Comparison of ENCODE assay signal across 14 cellular contexts in the genomic region with DNA sequence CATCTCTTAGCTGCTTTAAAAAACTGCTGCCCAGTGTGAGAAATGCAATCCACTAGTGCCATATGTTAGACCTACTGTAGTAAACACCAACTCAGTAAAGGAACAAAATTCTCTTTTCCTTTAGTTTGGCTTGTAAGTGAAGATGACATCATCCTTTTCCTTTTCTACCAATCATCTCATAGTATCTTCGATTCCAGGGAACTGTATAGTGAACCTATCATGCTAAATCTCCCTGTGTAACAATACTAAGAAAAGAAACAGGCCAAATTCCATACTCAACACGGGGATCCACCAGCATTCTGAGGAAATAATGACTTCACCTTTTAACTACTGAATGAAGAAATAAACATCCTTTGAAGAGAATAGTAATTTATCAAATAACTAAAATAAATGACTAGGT.
A peak's percentile ranks its signal among the peaks of the same experiment; 100 is the strongest.
DNase-seq lines count a peak whose midpoint lies in the region; ATAC-seq, FAIRE-seq and TF ChIP-seq lines count a peak whose summit lies in the region.
"Had no signal": no experiment of that assay in that cellular context is flagged by ENCODE, and none has a peak within 500 bp of the region (broad histone marks: within the 10 kb centered on the region; RNA-seq: fewer than 3 reads in every experiment).

No MANE protein-coding gene starts in this region.

- intact Hi-C loops in HepG2 (cut with micrococcal nuclease; ENCODE audit: unreplicated experiment) (no loop called here), right lobe of liver (cut with DNase I) (no loop called here), dorsolateral prefrontal cortex (cut with DNase I) (no loop called here)

- FAIRE-seq in HepG2 (lab: Jason Lieb, UNC) = no peak
- FAIRE-seq: GM12892 had no signal

- no TSS peak for BruUV-seq in HepG2 (replicated peaks; lab: Mats Ljungman, UMichigan)

- H3K4me3 ChIP-seq in HepG2 (replicated peaks in 1 of 3; ENCODE audit: insufficient read depth in 1 of 3, low read depth in 2 of 3, low read length in 3 of 3) (no peak overlapping the region), right lobe of liver (no peak overlapping the region), dorsolateral prefrontal cortex (no peak overlapping the region), coronary artery (no peak overlapping the region)
- H3K4me3 ChIP-seq: prostate gland, tibial nerve had no signal

- no peak for TF ChIP-seq CTCF in HepG2 (CRISPR knock-in tag; IDR thresholded peaks at IDR 0.05)
- no peak for TF ChIP-seq CTCF in right lobe of liver (IDR thresholded peaks at IDR 0.05)
- no peak for TF ChIP-seq CTCF in dorsolateral prefrontal cortex (IDR thresholded peaks at IDR 0.05 in 54 of 56, conservative IDR thresholded peaks at IDR 0.05 in 2 of 56; ENCODE audit: low read depth in 1 of 56, partially characterized antibody in 56 of 56)
- TF ChIP-seq CTCF in coronary artery (IDR thresholded peaks at IDR 0.05) = no peak

- H3K27ac ChIP-seq in HepG2 (ENCODE audit: extremely low read length, insufficient read depth, low read length) (no peak overlapping the region), right lobe of liver (no peak overlapping the region), dorsolateral prefrontal cortex (peak overlapping the region in 31 of 59 donors; percentile 5 to 76 (median 36)), coronary artery (no peak overlapping the region)
- H3K27ac ChIP-seq: prostate gland, tibial nerve had no signal

- TF ChIP-seq EP300 in HepG2 (IDR thresholded peaks at IDR 0.05; ENCODE audit: low read depth in 2 of 2, low read length in 2 of 2) (no peak), HepG2 (CRISPR knock-in tag; IDR thresholded peaks at IDR 0.05; ENCODE audit: borderline replicate concordance) (no peak)

- H3K9me3 ChIP-seq in HepG2 (ENCODE audit: low read length) (no peaks in the 10 kb centered on the region), right lobe of liver (no peaks in the 10 kb centered on the region)
- H3K9me3 ChIP-seq: prostate gland, tibial nerve had no signal

- peaks cover 2% of the 10 kb centered on the region; the same call in 1 of the 2 replicates for H4K20me1 ChIP-seq in HepG2 (ENCODE audit: insufficient read depth, low read length)

- peaks cover 36% of the 10 kb centered on the region for H3K4me1 ChIP-seq in HepG2 (ENCODE audit: insufficient read depth, low read length)
- peaks cover 0 to 20% (median 0%) of the 10 kb centered on the region in 4 donors for H3K4me1 ChIP-seq in right lobe of liver
- H3K4me1 ChIP-seq: prostate gland had no signal

- H3K27me3 ChIP-seq in HepG2 (ENCODE audit: control insufficient read depth in 1 of 2, insufficient read depth in 2 of 2, low read length in 2 of 2) = no peaks in the 10 kb centered on the region
- no peaks in the 10 kb centered on the region for H3K27me3 ChIP-seq in right lobe of liver
- H3K27me3 ChIP-seq in dorsolateral prefrontal cortex = no peaks in the 10 kb centered on the region
- H3K27me3 ChIP-seq: tibial nerve had no signal

- no peak overlapping the region for H3K9ac ChIP-seq in HepG2 (ENCODE audit: insufficient read depth, low read depth, low read length)

- no peak for TF ChIP-seq POLR2A in HepG2 (IDR thresholded peaks at IDR 0.05; ENCODE audit: insufficient read depth in 1 of 2, low read depth in 2 of 2, low read length in 2 of 2)
- TF ChIP-seq POLR2A in right lobe of liver (IDR thresholded peaks at IDR 0.05) = no peak

- POLR2A ChIA-PET in HepG2 (lab: Yijun Ruan, JAX) = no interaction called here

- H2AFZ ChIP-seq in HepG2 (ENCODE audit: low read length) = no peak overlapping the region

- H3K4me2 ChIP-seq in HepG2 (ENCODE audit: low read depth, low read length) = no peak overlapping the region

- peaks cover 2% of the 10 kb centered on the region for H3K79me2 ChIP-seq in HepG2 (ENCODE audit: insufficient read depth, low read length)

- ATAC-seq in HepG2 (no peak), right lobe of liver (no peak), HG03095 (IDR thresholded peaks at IDR 0.05; ENCODE audit: unreplicated experiment) (no peak)

- in situ Hi-C loops in HepG2 (cut with HindIII; ENCODE audit: extremely low pct_ligation_motif_present, low pct_unique_long_range_greater_than_20kb) = no loop called here

- DNase-seq in HepG2 (ENCODE audit: low spot score) (no peak), right lobe of liver (no peak), NCI-H446 (lab: John Stamatoyannopoulos, UW) (peak; percentile 34 to 78), dorsolateral prefrontal cortex (no peak), GF-D8 (lab: John Stamatoyannopoulos, UW) (no peak), coronary artery (ENCODE audit: low spot score) (no peak), HUDEP-2 (lab: John Stamatoyannopoulos, UW; ENCODE audit: unreplicated experiment in 76 of 76) (no peak)
- DNase-seq: NCI-H1105; stimulated activated CD4-positive, alpha-beta T cell treated with anti-CD3 and anti-CD28 coated beads, Interleukin-15, amount 100 ng/mL, for 24 hours; T1000 had no signal

- peaks cover 5 to 10% of the 10 kb centered on the region in 2 experiments; a peak in 2 of 5 replicates for H3K36me3 ChIP-seq in HepG2 (replicated peaks in 1 of 2; ENCODE audit: control insufficient read depth in 1 of 2, insufficient read depth in 2 of 2, low read length in 2 of 2)
- no peaks in the 10 kb centered on the region for H3K36me3 ChIP-seq in right lobe of liver
- H3K36me3 ChIP-seq: prostate gland had no signal

- CTCF ChIA-PET in HepG2 (lab: Yijun Ruan, JAX; ENCODE audit: low intra/inter-chr PET ratio, low total read pairs) = no interaction called here

- no peak for TF ChIP-seq RAD21 in HepG2 (CRISPR knock-in tag; IDR thresholded peaks at IDR 0.05)

- WGBS in HepG2 (ENCODE audit: low lambda C conversion rate) = 88% methylated on average over 2 of the region's 2 CpGs
- 70% methylated on average over 2 of the region's 2 CpGs for WGBS in right lobe of liver (ENCODE audit: insufficient coverage, low coverage, low lambda C conversion rate, missing lambda C conversion rate)

TF ChIP-seq in HepG2, 621 proteins besides CTCF, POLR2A, EP300 and RAD21:
- TF ChIP-seq ZNF747 (CRISPR knock-in tag; IDR thresholded peaks at IDR 0.05; ENCODE audit: borderline replicate concordance) (no peak), TRIM24 (CRISPR knock-in tag; IDR thresholded peaks at IDR 0.05) (no peak), ZNF329 (CRISPR knock-in tag; IDR thresholded peaks at IDR 0.05; ENCODE audit: low read depth) (no peak), ATF7 (IDR thresholded peaks at IDR 0.05) (peak; percentile 93), ATF7 (CRISPR knock-in tag; IDR thresholded peaks at IDR 0.05) (no peak)
- TF ChIP-seq, protein P1, sequence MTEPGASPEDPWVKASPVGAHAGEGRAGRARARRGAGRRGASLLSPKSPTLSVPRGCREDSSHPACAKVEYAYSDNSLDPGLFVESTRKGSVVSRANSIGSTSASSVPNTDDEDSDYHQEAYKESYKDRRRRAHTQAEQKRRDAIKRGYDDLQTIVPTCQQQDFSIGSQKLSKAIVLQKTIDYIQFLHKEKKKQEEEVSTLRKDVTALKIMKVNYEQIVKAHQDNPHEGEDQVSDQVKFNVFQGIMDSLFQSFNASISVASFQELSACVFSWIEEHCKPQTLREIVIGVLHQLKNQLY (CRISPR knock-in tag; IDR thresholded peaks at IDR 0.05) = no peak
- TF ChIP-seq, protein P2, sequence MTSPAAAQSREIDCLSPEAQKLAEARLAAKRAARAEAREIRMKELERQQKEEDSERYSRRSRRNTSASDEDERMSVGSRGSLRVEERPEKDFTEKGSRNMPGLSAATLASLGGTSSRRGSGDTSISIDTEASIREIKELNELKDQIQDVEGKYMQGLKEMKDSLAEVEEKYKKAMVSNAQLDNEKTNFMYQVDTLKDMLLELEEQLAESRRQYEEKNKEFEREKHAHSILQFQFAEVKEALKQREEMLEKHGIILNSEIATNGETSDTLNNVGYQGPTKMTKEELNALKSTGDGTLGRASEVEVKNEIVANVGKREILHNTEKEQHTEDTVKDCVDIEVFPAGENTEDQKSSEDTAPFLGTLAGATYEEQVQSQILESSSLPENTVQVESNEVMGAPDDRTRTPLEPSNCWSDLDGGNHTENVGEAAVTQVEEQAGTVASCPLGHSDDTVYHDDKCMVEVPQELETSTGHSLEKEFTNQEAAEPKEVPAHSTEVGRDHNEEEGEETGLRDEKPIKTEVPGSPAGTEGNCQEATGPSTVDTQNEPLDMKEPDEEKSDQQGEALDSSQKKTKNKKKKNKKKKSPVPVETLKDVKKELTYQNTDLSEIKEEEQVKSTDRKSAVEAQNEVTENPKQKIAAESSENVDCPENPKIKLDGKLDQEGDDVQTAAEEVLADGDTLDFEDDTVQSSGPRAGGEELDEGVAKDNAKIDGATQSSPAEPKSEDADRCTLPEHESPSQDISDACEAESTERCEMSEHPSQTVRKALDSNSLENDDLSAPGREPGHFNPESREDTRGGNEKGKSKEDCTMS (CRISPR knock-in tag; conservative IDR thresholded peaks at IDR 0.05) = no peak

Comparison
In these comparisons a context has a peak if more than half of its experiments do, and no peak if none do; other contexts are left out.
1. DNase-seq: peak in NCI-H446 (2 of 2); none in HepG2 (single experiment), right lobe of liver (0 of 3), dorsolateral prefrontal cortex (0 of 10), GF-D8 (single experiment), coronary artery (single experiment) and HUDEP-2 (0 of 76).
2. H3K27ac ChIP-seq: peak in dorsolateral prefrontal cortex (31 of 59); none in HepG2 (single experiment), right lobe of liver (0 of 3) and coronary artery (0 of 2).